ENCODE assay signal across 8 cellular contexts in genomic region chr4:80335226-80335553, GRCh38. TPM values are rescaled to one million over a fixed set of nuclear protein-coding genes. Genes with fewer than 3 reads are reported as not detected.
A peak's percentile ranks its signal among the peaks of the same experiment; 100 is the strongest.
DNase-seq lines count a peak whose midpoint lies in the region; ATAC-seq and TF ChIP-seq lines count a peak whose summit lies in the region.

No MANE protein-coding gene starts in this region.

- peaks cover 17% of the 10 kb centered on the region for H3K27me3 Mint-ChIP-seq in progenitor cell of endocrine pancreas

- no peaks in the 10 kb centered on the region for H3F3A ChIP-seq in SU-DHL-6 (ENCODE audit: insufficient read depth)

- no peak overlapping the region for H3K27ac Mint-ChIP-seq in progenitor cell of endocrine pancreas

- peak overlapping the region; percentile 56; the same call in 1 of the 2 replicates for H3K4me3 ChIP-seq in GM08714 (ENCODE audit: low read length)
- H3K4me3 ChIP-seq in SU-DHL-6 (ENCODE audit: insufficient read depth, low read length, poor library complexity, severe bottlenecking): peak overlapping the region; percentile 57
- peak overlapping the region; percentile 84 for H3K4me3 ChIP-seq in fibroblast of mammary gland (ENCODE audit: control insufficient read depth, low read depth, low read length)

- ATAC-seq in GM21367 (IDR thresholded peaks at IDR 0.05; ENCODE audit: unreplicated experiment): no peak

- TF ChIP-seq CTCF in SU-DHL-6 (IDR thresholded peaks at IDR 0.05; ENCODE audit: insufficient read depth, low read length, poor library complexity, severe bottlenecking) (no peak), fibroblast of mammary gland (conservative IDR thresholded peaks at IDR 0.05; ENCODE audit: control insufficient read depth, insufficient read depth, low read depth, low read length) (no peak), progenitor cell of endocrine pancreas (IDR thresholded peaks at IDR 0.05; ENCODE audit: unreplicated experiment) (no peak)

- peak overlapping the region; percentile 66 for H3K4me2 ChIP-seq in SU-DHL-6 (ENCODE audit: low read depth, low read length, poor library complexity, severe bottlenecking)

- DNase-seq in fibroblast of mammary gland (ENCODE audit: low read depth): no peak
- DNase-seq in progenitor cell of endocrine pancreas (ENCODE audit: low spot score, unreplicated experiment): no peak
- DNase-seq in NCI-H2227 (lab: John Stamatoyannopoulos, UW; ENCODE audit: unreplicated experiment): no peak
- no peak for DNase-seq in NCI-H187 (lab: John Stamatoyannopoulos, UW)
- no peak for DNase-seq in T1000 (lab: John Stamatoyannopoulos, UW)

- no peaks in the 10 kb centered on the region for H3K36me3 Mint-ChIP-seq in progenitor cell of endocrine pancreas (ENCODE audit: insufficient read depth)

- H3K36me3 ChIP-seq in SU-DHL-6 (ENCODE audit: low read length): no peaks in the 10 kb centered on the region

- H3K9ac ChIP-seq in SU-DHL-6 (ENCODE audit: low read length): peak overlapping the region; percentile 36; the same call in 1 of the 2 replicates

- no peaks in the 10 kb centered on the region for H3K9me2 ChIP-seq in SU-DHL-6 (replicated peaks; ENCODE audit: insufficient read depth, low read length)

- H3K27me3 ChIP-seq in SU-DHL-6 (ENCODE audit: low read length): no peaks in the 10 kb centered on the region

- no peaks in the 10 kb centered on the region for H4K20me1 ChIP-seq in SU-DHL-6 (ENCODE audit: low read depth, low read length)

- no peak overlapping the region for H3K27ac ChIP-seq in SU-DHL-6 (ENCODE audit: low read depth, low read length)

- peak overlapping the region; percentile 79 for H2AFZ ChIP-seq in SU-DHL-6 (ENCODE audit: low read depth, low read length, severe bottlenecking)

- no peaks in the 10 kb centered on the region for H3K9me3 ChIP-seq in SU-DHL-6 (ENCODE audit: insufficient read depth, low read length)

- peak overlapping the region; percentile 90 for H3K4me3 Mint-ChIP-seq in progenitor cell of endocrine pancreas (ENCODE audit: low read depth)

- H3K4me1 Mint-ChIP-seq in progenitor cell of endocrine pancreas (ENCODE audit: low read depth): peaks cover 7% of the 10 kb centered on the region

- no peaks in the 10 kb centered on the region for H3K79me2 ChIP-seq in SU-DHL-6 (ENCODE audit: insufficient read depth, low read length)

- H3K9me3 Mint-ChIP-seq in progenitor cell of endocrine pancreas (ENCODE audit: low read depth): no peaks in the 10 kb centered on the region

RNA-seq across cellular contexts. Expression of gene CFAP299, which starts 0.3 kb away (rescaled TPM):
- 0.84 and 0.93 TPM in 2 replicates for total RNA-seq in progenitor cell of endocrine pancreas
